Comparison of ENCODE assay signal across 9 cellular contexts in genomic region chr17:68600881-68601564, GRCh38. TPM values are rescaled to one million over a fixed set of nuclear protein-coding genes. Genes with fewer than 3 reads are reported as not detected.
DNase-seq lines count a peak whose midpoint lies in the region; ATAC-seq and TF ChIP-seq lines count a peak whose summit lies in the region.
"Had no signal": no experiment of that assay in that cellular context is flagged by ENCODE, and none has a peak within 500 bp of the region (broad histone marks: within the 10 kb centered on the region; RNA-seq: fewer than 3 reads in every experiment).

Gene FAM20A (minus strand): TSS chr17:68601367. CDS start chr17:68600666, 701 bp downstream.

- 2 to 3% methylated on average over 38 to 77 of the region's 77 CpGs for WGBS in lung, 2 donors

- H3K27me3 ChIP-seq in dorsolateral prefrontal cortex (peaks cover 0 to 32% (median 0%) of the 10 kb centered on the region in 45 donors), lung (ENCODE audit: control insufficient read depth, insufficient read depth) (no peaks in the 10 kb centered on the region), thoracic aorta (replicated peaks; ENCODE audit: insufficient read depth) (no peaks in the 10 kb centered on the region)

- H3K36me3 ChIP-seq in lung (ENCODE audit: control insufficient read depth in 2 of 2, insufficient read depth in 2 of 2, low read length in 2 of 2) (no peaks in the 10 kb centered on the region), thoracic aorta (no peaks in the 10 kb centered on the region)

- H3K27ac ChIP-seq in dorsolateral prefrontal cortex (peak within 1 kb of the TSS in 27 of 59 donors; percentile 14 to 85 (median 43)), lung (ENCODE audit: low read depth in 1 of 2, low read length in 1 of 2) (peak within 1 kb of the TSS; percentile 66 to 95), thoracic aorta (peak within 1 kb of the TSS; percentile 24 to 46)

- H3K9me3 ChIP-seq in lung (ENCODE audit: control insufficient read depth in 2 of 2, insufficient read depth in 1 of 2, low read length in 1 of 2) (no peaks in the 10 kb centered on the region), thoracic aorta (no peaks in the 10 kb centered on the region)

- DNase-seq in COR-L47 (lab: John Stamatoyannopoulos, UW) = peak; percentile 62
- peak; percentile 69 for DNase-seq in NCI-H69 (lab: John Stamatoyannopoulos, UW)
- peak in 6 of 10 donors; percentile 12 to 58 (median 42) for DNase-seq in dorsolateral prefrontal cortex
- DNase-seq in lung (ENCODE audit: low spot score) = peak; percentile 76
- DNase-seq in thoracic aorta (ENCODE audit: low spot score) = no peak

- intact Hi-C loops in dorsolateral prefrontal cortex (cut with DNase I) = no loop called here

- peaks cover 1 to 10% of the 10 kb centered on the region in 2 donors for H3K4me1 ChIP-seq in lung (ENCODE audit: control insufficient read depth in 2 of 2, insufficient read depth in 2 of 2, low read length in 2 of 2)
- peaks cover 4 to 16% of the 10 kb centered on the region in 2 donors for H3K4me1 ChIP-seq in thoracic aorta (ENCODE audit: control insufficient read depth in 1 of 2, low read depth in 2 of 2)

- H3K4me3 ChIP-seq in dorsolateral prefrontal cortex = peak within 1 kb of the TSS; percentile 48 to 82 (median 67)
- peak within 1 kb of the TSS; percentile 56 for H3K4me3 ChIP-seq in lung
- peak within 1 kb of the TSS; percentile 73 for H3K4me3 ChIP-seq in thoracic aorta

- peak; percentile 33 for ATAC-seq in lung (ENCODE audit: insufficient read depth, low FRiP score)
- no peak for ATAC-seq in thoracic aorta (ENCODE audit: insufficient number of reproducible peaks, low FRiP score, low read depth)
- ATAC-seq in HG03439 (IDR thresholded peaks at IDR 0.05; ENCODE audit: unreplicated experiment) = no peak
- no peak for ATAC-seq in HG03280 (IDR thresholded peaks at IDR 0.05; ENCODE audit: unreplicated experiment)
- ATAC-seq in HG03460 (IDR thresholded peaks at IDR 0.05; ENCODE audit: unreplicated experiment) = no peak
- ATAC-seq: HCT116 had no signal

- TF ChIP-seq CTCF in dorsolateral prefrontal cortex (IDR thresholded peaks at IDR 0.05 in 54 of 56, conservative IDR thresholded peaks at IDR 0.05 in 2 of 56; ENCODE audit: low read depth in 1 of 56, partially characterized antibody in 56 of 56) (no peak), lung (IDR thresholded peaks at IDR 0.05; ENCODE audit: control extremely low read depth, extremely low read depth) (no peak), thoracic aorta (IDR thresholded peaks at IDR 0.05) (no peak)

RNA-seq across cellular contexts. Expression of gene FAM20A, which starts in this region (rescaled TPM):
- total RNA-seq in dorsolateral prefrontal cortex (10 to 100 TPM in 7 of 120 experiments, 1 to 10 TPM in 110, under 1 TPM in 3; 0.58 to 19.6 (median 2.4) TPM), lung (10 to 100 TPM; 69.7 to 86.1 TPM), thoracic aorta (10 to 100 TPM; 24.8 to 25.3 TPM)
- 100 to 1,000 TPM in 1 of 2 donors, 10 to 100 TPM in 1; 72.0 to 101 TPM for polyA plus RNA-seq in lung
